26 cellular contexts compared by ENCODE assay signal in the genomic region with DNA sequence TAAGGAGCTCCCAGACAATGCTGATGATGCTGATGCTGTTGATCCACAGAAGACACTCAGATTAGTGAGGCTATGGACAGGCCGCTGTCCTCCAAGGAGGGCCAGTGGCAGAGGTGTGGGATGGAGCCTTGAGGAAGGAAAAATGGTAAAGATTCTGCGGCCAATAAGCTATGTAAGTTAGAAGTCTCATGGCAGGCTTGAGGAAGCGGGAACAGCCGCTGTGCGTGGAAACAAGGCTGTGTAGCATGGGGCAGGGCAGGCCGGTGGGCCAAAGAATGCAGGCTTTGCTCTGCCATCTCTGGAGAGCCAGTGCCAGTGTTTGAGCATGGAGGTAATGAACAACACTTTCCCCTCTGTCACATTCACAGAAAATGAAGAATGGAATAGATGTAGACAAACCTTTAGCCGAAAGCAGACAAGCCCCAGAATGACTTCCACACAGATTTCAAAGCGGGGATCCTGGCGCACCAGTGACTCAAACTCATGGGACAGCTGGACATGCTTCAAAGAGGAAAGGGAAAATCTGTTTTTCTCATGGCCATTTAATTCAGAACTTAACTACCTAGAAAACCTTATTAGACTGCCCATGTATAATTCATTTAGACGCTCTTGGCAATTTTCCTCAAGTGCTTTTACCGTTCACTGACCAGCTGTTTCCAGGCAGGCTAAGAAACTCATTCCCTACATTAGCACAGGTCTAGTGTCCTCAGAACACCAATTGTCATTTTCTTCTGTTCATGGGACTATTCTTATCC. TPM values are rescaled to one million over a fixed set of nuclear protein-coding genes. Genes with fewer than 3 reads are reported as not detected.
DNase-seq lines count a peak whose midpoint lies in the region; ATAC-seq, FAIRE-seq and TF ChIP-seq lines count a peak whose summit lies in the region.
"Had no signal": no experiment of that assay in that cellular context is flagged by ENCODE, and none has a peak within 500 bp of the region (broad histone marks: within the 10 kb centered on the region; RNA-seq: fewer than 3 reads in every experiment).

No MANE protein-coding gene starts in this region.

- no peak overlapping the region for H3K27ac ChIP-seq in GM23338 (ENCODE audit: low read depth)
- peak overlapping the region; percentile 35; the same call in 1 of the 2 replicates for H3K27ac ChIP-seq in VCaP
- H3K27ac ChIP-seq in naive thymus-derived CD4-positive, alpha-beta T cell (ENCODE audit: low read depth, low read length) = no peak overlapping the region
- no peak overlapping the region for H3K27ac ChIP-seq in HepG2 (ENCODE audit: extremely low read length, insufficient read depth, low read length)
- H3K27ac ChIP-seq: gastroesophageal sphincter, skin epidermis, transverse colon, WERI-Rb-1 had no signal

- in situ Hi-C loops in HepG2 (cut with HindIII; ENCODE audit: extremely low pct_ligation_motif_present, low pct_unique_long_range_greater_than_20kb) = loop anchor here (5.0 to 25.0 kb wide), 3 partner anchors 160 to 670 kb away; no protein-coding TSS in a partner anchor

- TF ChIP-seq EP300 in HepG2 (IDR thresholded peaks at IDR 0.05; ENCODE audit: low read depth in 2 of 2, low read length in 2 of 2) (no peak), HepG2 (CRISPR knock-in tag; IDR thresholded peaks at IDR 0.05; ENCODE audit: borderline replicate concordance) (no peak)

- TF ChIP-seq CTCF in GM23338 (conservative IDR thresholded peaks at IDR 0.05; ENCODE audit: low read depth in 2 of 2) (no peak), VCaP (conservative IDR thresholded peaks at IDR 0.05) (no peak), HepG2 (CRISPR knock-in tag; IDR thresholded peaks at IDR 0.05) (no peak)

- peaks cover 10% of the 10 kb centered on the region for H3K4me1 Mint-ChIP-seq in activated CD4-positive, alpha-beta T cell treated with anti-CD3 and anti-CD28 coated beads, Interleukin-2, amount 10 ng/mL, durations not matched to agents 24 days and 14 days
- H3K4me1 Mint-ChIP-seq in GM23338 = peaks cover 2% of the 10 kb centered on the region; the same call in 1 of the 3 replicates
- H3K4me1 Mint-ChIP-seq in naive thymus-derived CD4-positive, alpha-beta T cell = peaks cover 8 to 14% (median 11%) of the 10 kb centered on the region in 7 donors

- no peak for TF ChIP-seq RAD21 in HepG2 (CRISPR knock-in tag; IDR thresholded peaks at IDR 0.05)

- no peaks in the 10 kb centered on the region for H3K9me3 ChIP-seq in naive thymus-derived CD4-positive, alpha-beta T cell (ENCODE audit: control insufficient read depth in 2 of 3, low read length in 3 of 3)
- no peaks in the 10 kb centered on the region for H3K9me3 ChIP-seq in HepG2 (ENCODE audit: low read length)
- H3K9me3 ChIP-seq: gastroesophageal sphincter, transverse colon had no signal

- H3K4me3 ChIP-seq in GM23338 = no peak overlapping the region
- no peak overlapping the region for H3K4me3 ChIP-seq in naive thymus-derived CD4-positive, alpha-beta T cell (ENCODE audit: low read length)
- no peak overlapping the region for H3K4me3 ChIP-seq in HepG2 (replicated peaks in 1 of 3; ENCODE audit: insufficient read depth in 1 of 3, low read depth in 2 of 3, low read length in 3 of 3)
- H3K4me3 ChIP-seq: gastroesophageal sphincter, skin epidermis had no signal

- BruUV-seq in HepG2 (replicated peaks; lab: Mats Ljungman, UMichigan) = no TSS peak

- no peaks in the 10 kb centered on the region for H3K36me3 ChIP-seq in GM23338 (ENCODE audit: insufficient read depth)
- no peaks in the 10 kb centered on the region for H3K36me3 ChIP-seq in naive thymus-derived CD4-positive, alpha-beta T cell (ENCODE audit: control insufficient read depth in 2 of 3, insufficient read depth in 3 of 3, low read length in 3 of 3)
- H3K36me3 ChIP-seq in HepG2 (replicated peaks in 1 of 2; ENCODE audit: control insufficient read depth in 1 of 2, insufficient read depth in 2 of 2, low read length in 2 of 2) = peaks cover 5 to 15% of the 10 kb centered on the region in 2 experiments; a peak in 4 of 5 replicates
- H3K36me3 ChIP-seq: gastroesophageal sphincter, transverse colon, WERI-Rb-1 had no signal

- H3K4me2 ChIP-seq in GM23338 (no peak overlapping the region), HepG2 (ENCODE audit: low read depth, low read length) (no peak overlapping the region)

- no peaks in the 10 kb centered on the region for H3K36me3 Mint-ChIP-seq in activated CD4-positive, alpha-beta T cell treated with anti-CD3 and anti-CD28 coated beads, Interleukin-2, amount 10 ng/mL, durations not matched to agents 24 days and 14 days (ENCODE audit: low read depth)
- no peaks in the 10 kb centered on the region for H3K36me3 Mint-ChIP-seq in GM23338 (ENCODE audit: low read depth)
- H3K36me3 Mint-ChIP-seq in naive thymus-derived CD4-positive, alpha-beta T cell = no peaks in the 10 kb centered on the region
- H3K36me3 Mint-ChIP-seq: activated naive CD4-positive, alpha-beta T cell treated with anti-CD3 and anti-CD28 coated beads, Interleukin-2, amount 50 U/mL, for 72 hours; immature natural killer cell had no signal

- H3K4me1 ChIP-seq in GM23338 (ENCODE audit: insufficient read depth) = no peaks in the 10 kb centered on the region
- no peaks in the 10 kb centered on the region for H3K4me1 ChIP-seq in naive thymus-derived CD4-positive, alpha-beta T cell (ENCODE audit: control insufficient read depth in 2 of 2, insufficient read depth in 2 of 2, low read length in 2 of 2)
- H3K4me1 ChIP-seq in HepG2 (ENCODE audit: insufficient read depth, low read length) = peaks cover 8% of the 10 kb centered on the region

- POLR2A ChIA-PET in naive thymus-derived CD4-positive, alpha-beta T cell (lab: Charles Lee) = interaction anchor here (0.9 to 1.4 kb wide), 3 partner anchors 17 to 196 kb away, joined by 3 to 4 read pairs (median 3); a partner anchor contains a TSS
- POLR2A ChIA-PET in HepG2 (lab: Yijun Ruan, JAX) = no interaction called here

- H3K27me3 ChIP-seq in GM23338 (ENCODE audit: insufficient read depth) = peaks cover 6% of the 10 kb centered on the region; the same call in 1 of the 2 replicates
- no peaks in the 10 kb centered on the region for H3K27me3 ChIP-seq in naive thymus-derived CD4-positive, alpha-beta T cell (ENCODE audit: control insufficient read depth in 2 of 2, insufficient read depth in 2 of 2, low read length in 2 of 2)
- H3K27me3 ChIP-seq in HepG2 (ENCODE audit: control insufficient read depth in 1 of 2, insufficient read depth in 2 of 2, low read length in 2 of 2) = no peaks in the 10 kb centered on the region
- H3K27me3 ChIP-seq: transverse colon had no signal

- CTCF ChIA-PET in naive thymus-derived CD4-positive, alpha-beta T cell (lab: Charles Lee) = interaction anchor here (0.6 to 3.8 kb wide), 19 partner anchors 8 to 709 kb away, joined by 3 to 36 read pairs (median 4); no protein-coding TSS in a partner anchor
- CTCF ChIA-PET in HepG2 (lab: Yijun Ruan, JAX; ENCODE audit: low intra/inter-chr PET ratio, low total read pairs) = interaction anchor here (2.1 to 2.6 kb wide), 2 partner anchors 166 to 212 kb away, joined by 18 to 31 read pairs; no protein-coding TSS in a partner anchor

- H2AFZ ChIP-seq in GM23338 (peak overlapping the region; percentile 96), HepG2 (ENCODE audit: low read length) (no peak overlapping the region)

- H4K20me1 ChIP-seq in GM23338 (replicated peaks; ENCODE audit: insufficient read depth) = no peaks in the 10 kb centered on the region
- H4K20me1 ChIP-seq in HepG2 (ENCODE audit: insufficient read depth, low read length) = no peaks in the 10 kb centered on the region

- H3K9ac ChIP-seq in HepG2 (ENCODE audit: insufficient read depth, low read depth, low read length) = no peak overlapping the region

- no peak for ATAC-seq in GM23338
- no peak for ATAC-seq in naive thymus-derived CD4-positive, alpha-beta T cell
- ATAC-seq in HepG2 = no peak
- no peak for ATAC-seq in HG03521 (IDR thresholded peaks at IDR 0.05; ENCODE audit: unreplicated experiment)

- peak; percentile 39 for DNase-seq in activated CD4-positive, alpha-beta T cell treated with anti-CD3 and anti-CD28 coated beads, Interleukin-2, amount 10 ng/mL, durations not matched to agents 24 days and 14 days
- DNase-seq in activated CD4-positive, alpha-beta T cell treated with anti-CD3 and anti-CD28 coated beads for 48 hours = no peak
- no peak for DNase-seq in GM23338 (ENCODE audit: low spot score)
- DNase-seq in naive thymus-derived CD4-positive, alpha-beta T cell = no peak
- DNase-seq in HepG2 (ENCODE audit: low spot score) = no peak
- DNase-seq in NCI-H226 = no peak
- DNase-seq: activated CD8-positive, alpha-beta memory T cell treated with anti-CD3 and anti-CD28 coated beads, Interleukin-2, amount 50 U/mL, for 4 hours; CD4-positive, alpha-beta T cell; GOT3; hippocampal formation; immature natural killer cell; NCI-H1092; NCI-H1694 treated with DMSO at 0.1 percent for 48 hours; NCI-H2171; NCI-H69; stimulated activated CD4-positive, alpha-beta T cell treated with anti-CD3 and anti-CD28 coated beads, Interleukin-1b, Interleukin-23, amount 100 ng/mL, for 48 hours; stimulated activated CD8-positive, alpha-beta memory T cell treated with anti-CD3 and anti-CD28 coated beads, Interleukin-4, amount 100 ng/mL, for 48 hours; T-helper 9 cell; transverse colon; WERI-Rb-1 had no signal

- TF ChIP-seq POLR2A in HepG2 (IDR thresholded peaks at IDR 0.05; ENCODE audit: insufficient read depth in 1 of 2, low read depth in 2 of 2, low read length in 2 of 2) = no peak

- FAIRE-seq in HepG2 (lab: Jason Lieb, UNC) = no peak
- FAIRE-seq: A204.1 had no signal

- 98% methylated on average over 11 of the region's 11 CpGs for whole genome bisulfite sequencing in HepG2 (ENCODE audit: low lambda C conversion rate)

- intact Hi-C loops in activated CD4-positive, alpha-beta T cell treated with anti-CD3 and anti-CD28 coated beads, Interleukin-2, amount 10 ng/mL, durations not matched to agents 24 days and 14 days (cut with micrococcal nuclease) = loop anchor here (2.0 to 5.0 kb wide), 5 partner anchors 16 to 694 kb away; a partner anchor contains a TSS
- intact Hi-C loops in naive thymus-derived CD4-positive, alpha-beta T cell (cut with micrococcal nuclease) = loop anchor here (1.0 to 5.0 kb wide), 5 partner anchors 145 to 900 kb away; no protein-coding TSS in a partner anchor
- intact Hi-C loops in HepG2 (cut with micrococcal nuclease; ENCODE audit: unreplicated experiment) = no loop called here

- H3K27me3 Mint-ChIP-seq in activated CD4-positive, alpha-beta T cell treated with anti-CD3 and anti-CD28 coated beads, Interleukin-2, amount 10 ng/mL, durations not matched to agents 24 days and 14 days = peaks cover 20% of the 10 kb centered on the region
- H3K27me3 Mint-ChIP-seq in GM23338 (ENCODE audit: insufficient read depth, low read depth, poor library complexity) = peaks cover 17% of the 10 kb centered on the region
- H3K27me3 Mint-ChIP-seq in naive thymus-derived CD4-positive, alpha-beta T cell = peaks cover 0 to 18% (median 0%) of the 10 kb centered on the region in 5 donors
- H3K27me3 Mint-ChIP-seq: CD4-positive, alpha-beta T cell had no signal

- peak overlapping the region; percentile 74 for H3K27ac Mint-ChIP-seq in activated CD4-positive, alpha-beta T cell treated with anti-CD3 and anti-CD28 coated beads, Interleukin-2, amount 10 ng/mL, durations not matched to agents 24 days and 14 days
- no peak overlapping the region for H3K27ac Mint-ChIP-seq in GM23338
- peak overlapping the region in 3 of 9 donors; percentile 2 to 81 (median 56) for H3K27ac Mint-ChIP-seq in naive thymus-derived CD4-positive, alpha-beta T cell
- H3K27ac Mint-ChIP-seq: CD4-positive, alpha-beta T cell had no signal

- H3F3A ChIP-seq in GM23338 (replicated peaks; ENCODE audit: low read depth) = no peaks in the 10 kb centered on the region

- H3K9me2 ChIP-seq in GM23338 (ENCODE audit: insufficient read depth) = no peaks in the 10 kb centered on the region

- no peaks in the 10 kb centered on the region for H3K79me2 ChIP-seq in GM23338 (replicated peaks; ENCODE audit: insufficient read depth)
- H3K79me2 ChIP-seq in HepG2 (ENCODE audit: insufficient read depth, low read length) = no peaks in the 10 kb centered on the region

- no peaks in the 10 kb centered on the region for H3K9me3 Mint-ChIP-seq in activated CD4-positive, alpha-beta T cell treated with anti-CD3 and anti-CD28 coated beads, Interleukin-2, amount 10 ng/mL, durations not matched to agents 24 days and 14 days
- H3K9me3 Mint-ChIP-seq in GM23338 = peaks cover 3% of the 10 kb centered on the region; the same call in 2 of the 3 replicates
- H3K9me3 Mint-ChIP-seq in naive thymus-derived CD4-positive, alpha-beta T cell = no peaks in the 10 kb centered on the region
- H3K9me3 Mint-ChIP-seq: activated naive CD4-positive, alpha-beta T cell treated with anti-CD3 and anti-CD28 coated beads, Interleukin-2, amount 50 U/mL, for 72 hours; CD4-positive, alpha-beta T cell; immature natural killer cell had no signal

- peak overlapping the region; percentile 15 for H3K4me3 Mint-ChIP-seq in activated CD4-positive, alpha-beta T cell treated with anti-CD3 and anti-CD28 coated beads, Interleukin-2, amount 10 ng/mL, durations not matched to agents 24 days and 14 days
- H3K4me3 Mint-ChIP-seq in GM23338 = no peak overlapping the region
- H3K4me3 Mint-ChIP-seq in naive thymus-derived CD4-positive, alpha-beta T cell = peak overlapping the region in 7 of 10 donors; percentile 40 to 80 (median 68)

RNA-seq across cellular contexts. Expression of a gene that starts 16.8 kb away (rescaled TPM):
- total RNA-seq in activated CD4-positive, alpha-beta T cell treated with anti-CD3 and anti-CD28 coated beads, Interleukin-2, amount 10 ng/mL, durations not matched to agents 24 days and 14 days = 44.7 and 47.4 TPM in 2 replicates
- total RNA-seq in GM23338 (2014; rRNA removed; shearing (Covaris generic)) = 15.8 and 24.9 TPM in 2 replicates
- polyA plus RNA-seq in GM23338 (2016; fragmentation: Nextera tagmentation; extraction: Ambion mirVana) (5.5 and 6.6 TPM in 2 replicates), HepG2 (2011; rRNA removed) (4.0 and 6.3 TPM in 2 replicates)
- 10 to 100 TPM in 3 of 5 experiments, 1 to 10 TPM in 2; 7.7 to 30.2 (median 14.3) TPM for total RNA-seq in naive thymus-derived CD4-positive, alpha-beta T cell
- 10 to 100 TPM in 1 of 2 donors, 1 to 10 TPM in 1; 9.1 to 10.3 TPM for polyA plus RNA-seq in naive thymus-derived CD4-positive, alpha-beta T cell
- total RNA-seq in HepG2 (2016; rRNA removed; fragmentation: Illumina TruSeq; extraction: Trizol) = 20.9 and 28.0 TPM in 2 replicates
- total RNA-seq in HepG2 (2016; cell fraction: cytosol; rRNA removed; fragmentation: Illumina TruSeq; extraction: Trizol; ENCODE audit: low read depth) = 2.0 and 2.4 TPM in 2 replicates
- total RNA-seq in HepG2 (2016; cell fraction: insoluble cytoplasmic fraction; rRNA removed; fragmentation: Illumina TruSeq; extraction: Trizol) = 17.5 and 28.7 TPM in 2 replicates
- total RNA-seq in HepG2 (2016; cell fraction: membrane; rRNA removed; fragmentation: Illumina TruSeq; extraction: Trizol) = 5.7 and 6.4 TPM in 2 replicates
- 15.1 and 16.9 TPM in 2 replicates for total RNA-seq in HepG2 (2016; cell fraction: nucleus; rRNA removed; fragmentation: Illumina TruSeq; extraction: Trizol)
- 1.3 and 1.5 TPM in 2 replicates for polyA plus RNA-seq in HepG2 (2011; cell fraction: cytosol; rRNA removed)
- 2.8 and 3.7 TPM in 2 replicates for polyA plus RNA-seq in HepG2 (2011; cell fraction: nucleus; rRNA removed)
- polyA plus RNA-seq in HepG2 (2012) = 3.2 and 5.2 TPM in 2 replicates
- polyA plus RNA-seq in HepG2 (2016; cell fraction: cytosol; fragmentation: Illumina TruSeq; extraction: Trizol; ENCODE audit: low read depth) = 0.41 and 0.53 TPM in 2 replicates
- 17.2 and 19.0 TPM in 2 replicates for polyA plus RNA-seq in HepG2 (2016; cell fraction: insoluble cytoplasmic fraction; fragmentation: Illumina TruSeq; extraction: Trizol; ENCODE audit: low read depth)
- polyA plus RNA-seq in HepG2 (2016; cell fraction: membrane; fragmentation: Illumina TruSeq; extraction: Trizol; ENCODE audit: low read depth) = 1.4 and 1.5 TPM in 2 replicates
- polyA plus RNA-seq in HepG2 (2016; cell fraction: nucleus; fragmentation: Illumina TruSeq; extraction: Trizol; ENCODE audit: insufficient read depth, low read depth) = 15.8 and 16.9 TPM in 2 replicates
- polyA minus RNA-seq in HepG2 (2011; rRNA and poly(A)+ RNA removed; ENCODE audit: low replicate concordance) = 8.0 and 34.7 TPM in 2 replicates
- polyA minus RNA-seq in HepG2 (2011; cell fraction: cytosol; rRNA and poly(A)+ RNA removed) = 2.7 and 7.0 TPM in 2 replicates
- 13.6 and 16.1 TPM in 2 replicates for polyA minus RNA-seq in HepG2 (2011; cell fraction: nucleus; rRNA and poly(A)+ RNA removed)
